In the genomic region with DNA sequence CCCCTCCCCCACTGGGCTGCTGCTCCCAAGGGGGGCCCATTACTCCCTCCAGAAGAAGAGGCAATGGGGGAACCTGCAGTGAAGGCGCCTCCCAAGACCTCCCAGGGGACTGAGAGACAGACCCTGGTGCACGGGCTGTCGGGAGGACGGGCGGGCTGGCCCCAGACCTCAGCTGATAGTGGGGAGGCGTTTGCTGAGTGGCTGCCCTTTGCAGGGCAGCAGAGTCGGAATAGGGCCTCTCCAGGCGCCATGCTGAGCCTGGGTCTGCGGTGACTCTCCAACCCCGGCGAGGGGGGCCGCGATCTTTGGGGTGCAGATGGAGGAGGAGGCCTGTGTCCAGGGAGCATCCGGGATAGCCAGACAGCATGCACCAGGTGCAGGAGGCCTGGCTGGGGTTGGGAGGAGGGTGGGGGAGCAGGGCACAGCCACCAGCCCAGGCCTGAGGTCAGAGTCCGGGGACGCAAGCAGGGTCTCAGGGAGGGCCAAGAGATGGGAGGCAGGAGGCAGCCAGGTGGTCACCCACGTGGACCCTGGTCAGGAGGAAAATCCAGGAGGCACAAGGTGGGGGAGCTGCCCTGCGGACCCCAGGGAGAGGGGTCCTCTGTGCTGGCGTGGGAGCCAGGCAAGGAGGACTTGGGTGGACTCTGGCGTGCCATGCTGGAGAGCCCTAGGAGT, we compare ENCODE assay signal across 15 cellular contexts. TPM values are rescaled to one million over a fixed set of nuclear protein-coding genes. Genes with fewer than 3 reads are reported as not detected.
DNase-seq lines count a peak whose midpoint lies in the region; ATAC-seq, FAIRE-seq and TF ChIP-seq lines count a peak whose summit lies in the region.
"Had no signal": no experiment of that assay in that cellular context is flagged by ENCODE, and none has a peak within 500 bp of the region (broad histone marks: within the 10 kb centered on the region; RNA-seq: fewer than 3 reads in every experiment).

No MANE protein-coding gene starts in this region.

- H3K27ac ChIP-seq in body of pancreas (no peak overlapping the region), HepG2 (ENCODE audit: extremely low read length, insufficient read depth, low read length) (no peak overlapping the region), suprapubic skin (peak overlapping the region; percentile 10)

- WGBS in body of pancreas, 2 donors: 75 to 86% methylated on average over 12 to 15 of the region's 20 CpGs
- 15% methylated on average over 11 of the region's 20 CpGs for WGBS in HepG2 (ENCODE audit: low lambda C conversion rate)
- WGBS in suprapubic skin: 78% methylated on average over 5 of the region's 20 CpGs

- TF ChIP-seq CTCF in body of pancreas (IDR thresholded peaks at IDR 0.05) (no peak), HepG2 (CRISPR knock-in tag; IDR thresholded peaks at IDR 0.05) (no peak), suprapubic skin (IDR thresholded peaks at IDR 0.05) (no peak)

- no peak for FAIRE-seq in HepG2 (lab: Jason Lieb, UNC)
- FAIRE-seq: A204.1 had no signal

- H3K36me3 ChIP-seq in body of pancreas (replicated peaks in 1 of 2; ENCODE audit: insufficient read depth in 1 of 2, low read depth in 2 of 2) (no peaks in the 10 kb centered on the region), HepG2 (replicated peaks in 1 of 2; ENCODE audit: control insufficient read depth in 1 of 2, insufficient read depth in 2 of 2, low read length in 2 of 2) (no peaks in the 10 kb centered on the region), suprapubic skin (no peaks in the 10 kb centered on the region)
- H3K36me3 ChIP-seq: upper lobe of left lung had no signal

- peak overlapping the region; percentile 5; the same call in 1 of the 2 replicates for H3K4me2 ChIP-seq in HepG2 (ENCODE audit: low read depth, low read length)

- DNase-seq in activated CD4-positive, CD25-positive, alpha-beta regulatory T cell treated with anti-CD3 and anti-CD28 coated beads, Interleukin-2, amount 50 U/mL, for 72 hours: peak; percentile 23
- DNase-seq in body of pancreas (peak in 3 of 4 donors; percentile 1 to 5 (median 1)), HepG2 (ENCODE audit: low spot score) (no peak), suprapubic skin (ENCODE audit: low spot score in 2 of 2) (peak; percentile 65 to 79), hypothalamus (lab: John Stamatoyannopoulos, UW) (no peak)
- no peak for DNase-seq in activated CD4-positive, alpha-beta T cell treated with anti-CD3 and anti-CD28 coated beads, Interleukin-2, amount 50 U/mL, for 4 hours
- DNase-seq: activated CD4-positive, alpha-beta T cell treated with anti-CD3 and anti-CD28 coated beads, Interleukin-2, amount 50 U/mL, for 1 hour; DMS 273 treated with DMSO at 0.1 percent for 48 hours; NCI-H2227 treated with DMSO at 0.1 percent for 48 hours had no signal

- BruUV-seq in HepG2 (replicated peaks; lab: Mats Ljungman, UMichigan): no TSS peak

- no peaks in the 10 kb centered on the region for H4K20me1 ChIP-seq in HepG2 (ENCODE audit: insufficient read depth, low read length)

- TF ChIP-seq RAD21 in HepG2 (CRISPR knock-in tag; IDR thresholded peaks at IDR 0.05): no peak

- H3K27me3 ChIP-seq in body of pancreas (no peaks in the 10 kb centered on the region), HepG2 (ENCODE audit: control insufficient read depth in 1 of 2, insufficient read depth in 2 of 2, low read length in 2 of 2) (peaks cover 17 to 77% of the 10 kb centered on the region in 2 experiments; a peak in 3 of 5 replicates), suprapubic skin (peaks cover 16% of the 10 kb centered on the region)

- H3K9ac ChIP-seq in HepG2 (ENCODE audit: insufficient read depth, low read depth, low read length): no peak overlapping the region

- CTCF ChIA-PET in HepG2 (lab: Yijun Ruan, JAX; ENCODE audit: low intra/inter-chr PET ratio, low total read pairs): no interaction called here

- H3K9me3 ChIP-seq in body of pancreas (no peaks in the 10 kb centered on the region), HepG2 (ENCODE audit: low read length) (no peaks in the 10 kb centered on the region), suprapubic skin (no peaks in the 10 kb centered on the region)
- H3K9me3 ChIP-seq: upper lobe of left lung had no signal

- no peak overlapping the region for H2AFZ ChIP-seq in HepG2 (ENCODE audit: low read length)

- POLR2A ChIA-PET in HepG2 (lab: Yijun Ruan, JAX): no interaction called here

- H3K4me3 ChIP-seq in body of pancreas (no peak overlapping the region), HepG2 (replicated peaks in 1 of 3; ENCODE audit: insufficient read depth in 1 of 3, low read depth in 2 of 3, low read length in 3 of 3) (peak overlapping the region in 1 of 3 experiments; percentile 6; a peak in 1 of 6 replicates), suprapubic skin (no peak overlapping the region)
- H3K4me3 ChIP-seq: upper lobe of left lung had no signal

- no peak for TF ChIP-seq POLR2A in body of pancreas (IDR thresholded peaks at IDR 0.05)
- TF ChIP-seq POLR2A in HepG2 (IDR thresholded peaks at IDR 0.05; ENCODE audit: insufficient read depth in 1 of 2, low read depth in 2 of 2, low read length in 2 of 2): no peak
- TF ChIP-seq POLR2A in suprapubic skin (IDR thresholded peaks at IDR 0.05): no peak

- H3K4me1 ChIP-seq in body of pancreas: peaks cover 12% of the 10 kb centered on the region
- peaks cover 35% of the 10 kb centered on the region for H3K4me1 ChIP-seq in HepG2 (ENCODE audit: insufficient read depth, low read length)
- H3K4me1 ChIP-seq in suprapubic skin: peaks cover 84% of the 10 kb centered on the region

- TF ChIP-seq EP300 in HepG2 (IDR thresholded peaks at IDR 0.05; ENCODE audit: low read depth in 2 of 2, low read length in 2 of 2) (no peak), HepG2 (CRISPR knock-in tag; IDR thresholded peaks at IDR 0.05; ENCODE audit: borderline replicate concordance) (no peak), suprapubic skin (IDR thresholded peaks at IDR 0.05) (no peak)

- intact Hi-C loops in body of pancreas (cut with DNase I) (no loop called here), HepG2 (cut with micrococcal nuclease; ENCODE audit: unreplicated experiment) (no loop called here)

- no peaks in the 10 kb centered on the region for H3K79me2 ChIP-seq in HepG2 (ENCODE audit: insufficient read depth, low read length)

- ATAC-seq in activated CD4-positive, CD25-positive, alpha-beta regulatory T cell treated with anti-CD3 and anti-CD28 coated beads, Interleukin-2, amount 50 U/mL, for 24 hours: no peak
- ATAC-seq in body of pancreas (no peak), HepG2 (no peak), esophagus mucosa (no peak)

- in situ Hi-C loops in HepG2 (cut with HindIII; ENCODE audit: extremely low pct_ligation_motif_present, low pct_unique_long_range_greater_than_20kb): loop anchor here (5.0 kb wide), 1 partner anchor 70 kb away; no protein-coding TSS in a partner anchor

RNA-seq across cellular contexts. Expression of gene CROCC2, which starts 11.0 kb away (rescaled TPM):
- total RNA-seq in body of pancreas: under 1 TPM in 1 of 2 donors, not detected in 1; under 0.01 TPM
- total RNA-seq in HepG2 (2016; rRNA removed; fragmentation: Illumina TruSeq; extraction: Trizol): not detected in 2 replicates
- total RNA-seq in HepG2 (2016; cell fraction: cytosol; rRNA removed; fragmentation: Illumina TruSeq; extraction: Trizol; ENCODE audit: low read depth): not detected in 2 replicates
- 0.02 TPM in 1 of 2 replicates, not detected in the other for total RNA-seq in HepG2 (2016; cell fraction: insoluble cytoplasmic fraction; rRNA removed; fragmentation: Illumina TruSeq; extraction: Trizol)
- not detected in 2 replicates for total RNA-seq in HepG2 (2016; cell fraction: membrane; rRNA removed; fragmentation: Illumina TruSeq; extraction: Trizol)
- total RNA-seq in HepG2 (2016; cell fraction: nucleus; rRNA removed; fragmentation: Illumina TruSeq; extraction: Trizol): not detected in 2 replicates
- not detected in 2 replicates for polyA plus RNA-seq in HepG2 (2011; rRNA removed)
- polyA plus RNA-seq in HepG2 (2011; cell fraction: cytosol; rRNA removed): not detected in 2 replicates
- polyA plus RNA-seq in HepG2 (2011; cell fraction: nucleus; rRNA removed): 0.03 TPM in 1 of 2 replicates, not detected in the other
- 0.13 and 0.15 TPM in 2 replicates for polyA plus RNA-seq in HepG2 (2012)
- polyA plus RNA-seq in HepG2 (2016; cell fraction: cytosol; fragmentation: Illumina TruSeq; extraction: Trizol; ENCODE audit: low read depth): not detected in 2 replicates
- polyA plus RNA-seq in HepG2 (2016; cell fraction: insoluble cytoplasmic fraction; fragmentation: Illumina TruSeq; extraction: Trizol; ENCODE audit: low read depth): not detected in 2 replicates
- polyA plus RNA-seq in HepG2 (2016; cell fraction: membrane; fragmentation: Illumina TruSeq; extraction: Trizol; ENCODE audit: low read depth): not detected in 2 replicates
- not detected in 2 replicates for polyA plus RNA-seq in HepG2 (2016; cell fraction: nucleus; fragmentation: Illumina TruSeq; extraction: Trizol; ENCODE audit: insufficient read depth, low read depth)
- polyA minus RNA-seq in HepG2 (2011; rRNA and poly(A)+ RNA removed; ENCODE audit: low replicate concordance): not detected in 2 replicates
- not detected in 2 replicates for polyA minus RNA-seq in HepG2 (2011; cell fraction: cytosol; rRNA and poly(A)+ RNA removed)
- polyA minus RNA-seq in HepG2 (2011; cell fraction: nucleus; rRNA and poly(A)+ RNA removed): not detected in 2 replicates
- total RNA-seq in suprapubic skin: not detected
- total RNA-seq in esophagus mucosa: 0.12 TPM
- total RNA-seq: MCF 10A had no signal

RNA-seq across cellular contexts. Expression of gene MAB21L4, which starts 21.2 kb away (rescaled TPM):
- total RNA-seq in body of pancreas: under 1 TPM in 1 of 2 donors, not detected in 1; 0.26 TPM
- 13.5 and 14.0 TPM in 2 replicates for total RNA-seq in HepG2 (2016; rRNA removed; fragmentation: Illumina TruSeq; extraction: Trizol)
- 3.1 and 3.7 TPM in 2 replicates for total RNA-seq in HepG2 (2016; cell fraction: cytosol; rRNA removed; fragmentation: Illumina TruSeq; extraction: Trizol; ENCODE audit: low read depth)
- total RNA-seq in HepG2 (2016; cell fraction: insoluble cytoplasmic fraction; rRNA removed; fragmentation: Illumina TruSeq; extraction: Trizol): 11.5 and 15.3 TPM in 2 replicates
- total RNA-seq in HepG2 (2016; cell fraction: membrane; rRNA removed; fragmentation: Illumina TruSeq; extraction: Trizol): 10.1 and 12.0 TPM in 2 replicates
- total RNA-seq in HepG2 (2016; cell fraction: nucleus; rRNA removed; fragmentation: Illumina TruSeq; extraction: Trizol): 8.9 and 10.1 TPM in 2 replicates
- polyA plus RNA-seq in HepG2 (2011; rRNA removed): 3.0 and 3.6 TPM in 2 replicates
- 2.4 and 4.2 TPM in 2 replicates for polyA plus RNA-seq in HepG2 (2011; cell fraction: cytosol; rRNA removed)
- polyA plus RNA-seq in HepG2 (2011; cell fraction: nucleus; rRNA removed): 8.9 and 9.1 TPM in 2 replicates
- 2.1 and 4.1 TPM in 2 replicates for polyA plus RNA-seq in HepG2 (2012)
- polyA plus RNA-seq in HepG2 (2016; cell fraction: cytosol; fragmentation: Illumina TruSeq; extraction: Trizol; ENCODE audit: low read depth): 3.4 TPM in 2 replicates
- 11.8 and 13.7 TPM in 2 replicates for polyA plus RNA-seq in HepG2 (2016; cell fraction: insoluble cytoplasmic fraction; fragmentation: Illumina TruSeq; extraction: Trizol; ENCODE audit: low read depth)
- 8.3 and 8.8 TPM in 2 replicates for polyA plus RNA-seq in HepG2 (2016; cell fraction: membrane; fragmentation: Illumina TruSeq; extraction: Trizol; ENCODE audit: low read depth)
- 15.9 and 16.1 TPM in 2 replicates for polyA plus RNA-seq in HepG2 (2016; cell fraction: nucleus; fragmentation: Illumina TruSeq; extraction: Trizol; ENCODE audit: insufficient read depth, low read depth)
- 5.4 TPM in 1 of 2 replicates, not detected in the other for polyA minus RNA-seq in HepG2 (2011; rRNA and poly(A)+ RNA removed; ENCODE audit: low replicate concordance)
- polyA minus RNA-seq in HepG2 (2011; cell fraction: cytosol; rRNA and poly(A)+ RNA removed): 1.8 and 2.0 TPM in 2 replicates
- 1.3 and 2.5 TPM in 2 replicates for polyA minus RNA-seq in HepG2 (2011; cell fraction: nucleus; rRNA and poly(A)+ RNA removed)
- 10 to 100 TPM; 28.7 to 97.5 (median 69.2) TPM for total RNA-seq in suprapubic skin
- 148 TPM for total RNA-seq in esophagus mucosa
- total RNA-seq: MCF 10A had no signal

RNA-seq across cellular contexts. Expression of gene AGXT, which starts 48.5 kb away (rescaled TPM):
- 1 to 10 TPM in 1 of 2 donors, not detected in 1; 1.6 TPM for total RNA-seq in body of pancreas
- 30.5 and 41.9 TPM in 2 replicates for total RNA-seq in HepG2 (2016; rRNA removed; fragmentation: Illumina TruSeq; extraction: Trizol)
- 13.0 and 14.7 TPM in 2 replicates for total RNA-seq in HepG2 (2016; cell fraction: cytosol; rRNA removed; fragmentation: Illumina TruSeq; extraction: Trizol; ENCODE audit: low read depth)
- total RNA-seq in HepG2 (2016; cell fraction: insoluble cytoplasmic fraction; rRNA removed; fragmentation: Illumina TruSeq; extraction: Trizol): 26.6 and 43.3 TPM in 2 replicates
- 16.6 and 19.6 TPM in 2 replicates for total RNA-seq in HepG2 (2016; cell fraction: membrane; rRNA removed; fragmentation: Illumina TruSeq; extraction: Trizol)
- 38.2 and 44.0 TPM in 2 replicates for total RNA-seq in HepG2 (2016; cell fraction: nucleus; rRNA removed; fragmentation: Illumina TruSeq; extraction: Trizol)
- polyA plus RNA-seq in HepG2 (2011; rRNA removed): 96.1 and 133 TPM in 2 replicates
- polyA plus RNA-seq in HepG2 (2011; cell fraction: cytosol; rRNA removed): 35.6 and 52.0 TPM in 2 replicates
- polyA plus RNA-seq in HepG2 (2011; cell fraction: nucleus; rRNA removed): 938 and 1,041 TPM in 2 replicates
- polyA plus RNA-seq in HepG2 (2012): 57.7 and 74.1 TPM in 2 replicates
- polyA plus RNA-seq in HepG2 (2016; cell fraction: cytosol; fragmentation: Illumina TruSeq; extraction: Trizol; ENCODE audit: low read depth): 16.7 and 17.4 TPM in 2 replicates
- 26.4 and 36.5 TPM in 2 replicates for polyA plus RNA-seq in HepG2 (2016; cell fraction: insoluble cytoplasmic fraction; fragmentation: Illumina TruSeq; extraction: Trizol; ENCODE audit: low read depth)
- 15.2 and 17.5 TPM in 2 replicates for polyA plus RNA-seq in HepG2 (2016; cell fraction: membrane; fragmentation: Illumina TruSeq; extraction: Trizol; ENCODE audit: low read depth)
- polyA plus RNA-seq in HepG2 (2016; cell fraction: nucleus; fragmentation: Illumina TruSeq; extraction: Trizol; ENCODE audit: insufficient read depth, low read depth): 101 and 109 TPM in 2 replicates
- 67.0 TPM in 1 of 2 replicates, not detected in the other for polyA minus RNA-seq in HepG2 (2011; rRNA and poly(A)+ RNA removed; ENCODE audit: low replicate concordance)
- 22.8 and 31.0 TPM in 2 replicates for polyA minus RNA-seq in HepG2 (2011; cell fraction: cytosol; rRNA and poly(A)+ RNA removed)
- polyA minus RNA-seq in HepG2 (2011; cell fraction: nucleus; rRNA and poly(A)+ RNA removed): 64.6 and 66.1 TPM in 2 replicates
- total RNA-seq in suprapubic skin: under 1 TPM in 1 of 4 donors, not detected in 3; 0.80 TPM
- not detected for total RNA-seq in esophagus mucosa
- total RNA-seq: MCF 10A had no signal
- polyA plus RNA-seq: esophagus had no signal

Comparison
In these comparisons a context has a peak if more than half of its experiments do, and no peak if none do; other contexts are left out.
1. DNase-seq: peak in activated CD4-positive, CD25-positive, alpha-beta regulatory T cell treated with anti-CD3 and anti-CD28 coated beads, Interleukin-2, amount 50 U/mL, for 72 hours (single experiment), body of pancreas (3 of 4) and suprapubic skin (2 of 2); none in HepG2 (single experiment), activated CD4-positive, alpha-beta T cell treated with anti-CD3 and anti-CD28 coated beads, Interleukin-2, amount 50 U/mL, for 4 hours (0 of 2) and hypothalamus (0 of 51).
2. RNA of gene AGXT, which starts 48.5 kb away (total RNA-seq): 13.0 to 44.0 TPM in HepG2; 1.6 TPM in body of pancreas, 0.80 TPM in suprapubic skin and not detected in esophagus mucosa (single experiment); every median in the first group is over 4 times any median in the second.